36 cellular contexts compared by ENCODE assay signal in the genomic region with DNA sequence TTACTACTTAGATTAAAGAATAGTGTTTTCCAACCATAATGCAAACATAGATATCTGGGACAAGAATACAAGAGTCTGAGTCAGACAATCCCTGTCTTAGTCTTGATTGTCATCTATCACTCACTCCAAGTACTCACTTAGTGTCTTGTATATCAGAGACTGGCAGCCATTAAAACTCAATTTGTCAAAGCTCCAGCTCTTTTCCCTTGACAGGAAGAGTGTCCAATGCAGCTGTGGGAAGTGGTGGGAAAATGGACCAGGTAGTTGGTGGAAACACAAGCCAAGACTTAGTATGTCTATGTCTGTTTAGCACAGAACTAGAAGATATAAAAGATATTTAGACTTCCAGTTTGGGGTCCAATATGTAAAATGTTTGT.
"Had no signal": no experiment of that assay in that cellular context is flagged by ENCODE, and none has a peak within 500 bp of the region (broad histone marks: within the 10 kb centered on the region; RNA-seq: fewer than 3 reads in every experiment).

No MANE protein-coding gene starts in this region.

- H3K4me3 Mint-ChIP-seq: activated B cell treated with CpG ODN at 0.5 μM for 24 hours; activated CD4-positive, alpha-beta memory T cell treated with anti-CD3 and anti-CD28 coated beads, Interleukin-2, amount 10 ng/mL, durations not matched to agents 7 days and 5 days; activated CD4-positive, alpha-beta T cell treated with anti-CD3 and anti-CD28 coated beads for 36 hours; activated CD4-positive, alpha-beta T cell treated with anti-CD3 and anti-CD28 coated beads, Interleukin-2, amount 10 ng/mL, durations not matched to agents 7 days and 5 days; activated CD8-positive, alpha-beta memory T cell treated with anti-CD3 and anti-CD28 coated beads, Interleukin-2, amount 10 ng/mL, durations not matched to agents 7 days and 5 days; activated CD8-positive, alpha-beta T cell treated with anti-CD3 and anti-CD28 coated beads, Interleukin-2, amount 10 ng/mL, durations not matched to agents 7 days and 5 days; activated naive CD4-positive, alpha-beta T cell treated with anti-CD3 and anti-CD28 coated beads, Interleukin-2, amount 10 ng/mL, durations not matched to agents 7 days and 5 days; activated naive CD4-positive, alpha-beta T cell treated with anti-CD3 and anti-CD28 coated beads, Interleukin-2, amount 50 U/mL, for 24 hours; activated naive CD8-positive, alpha-beta T cell; activated naive CD8-positive, alpha-beta T cell treated with anti-CD3 and anti-CD28 coated beads, Interleukin-2, amount 10 ng/mL, durations not matched to agents 7 days and 5 days; activated naive CD8-positive, alpha-beta T cell treated with anti-CD3 and anti-CD28 coated beads, Interleukin-2, amount 50 U/mL, for 24 hours; activated T-cell treated with anti-CD3 and anti-CD28 coated beads, Interleukin-2, amount 50 U/mL, for 24 hours; central memory CD8-positive, alpha-beta T cell; T-helper 1 cell treated with Interleukin-12 subunit alpha and Interleukin-12 subunit beta and Interleukin-4 antibody, amounts not matched to agents 30 μg/mL and 1 μg/mL, for 36 hours; T-helper 2 cell treated with Interferon-gamma antibody and Interleukin-4, amounts not matched to agents 5 μg/mL and 100 μg/mL, for 36 hours had no signal

- H3K4me3 ChIP-seq: ascending aorta, cardiac muscle cell had no signal

- H3K4me1 ChIP-seq: ascending aorta had no signal

- H3K9me3 Mint-ChIP-seq: activated B cell treated with CpG ODN at 0.5 μM for 24 hours; activated CD4-positive, alpha-beta memory T cell treated with anti-CD3 and anti-CD28 coated beads, Interleukin-2, amount 10 ng/mL, durations not matched to agents 7 days and 5 days; activated CD4-positive, alpha-beta T cell treated with anti-CD3 and anti-CD28 coated beads, Interleukin-2, amount 10 ng/mL, durations not matched to agents 7 days and 5 days; activated naive CD4-positive, alpha-beta T cell treated with anti-CD3 and anti-CD28 coated beads, Interleukin-2, amount 10 ng/mL, durations not matched to agents 7 days and 5 days; activated naive CD8-positive, alpha-beta T cell treated with anti-CD3 and anti-CD28 coated beads, Interleukin-2, amount 50 U/mL, for 24 hours; activated T-helper 2 cell treated with anti-CD3 and anti-CD28 coated beads, Interferon-gamma antibody, Interleukin-2, Interleukin-4, amounts not matched to agents 10 μg/mL and 5 μg/mL and 100 μg/mL, durations not matched to agents 14 hours and 24 hours and 36 hours had no signal

- H3K27ac ChIP-seq: ascending aorta, cardiac muscle cell, VCaP had no signal

- H3K27me3 ChIP-seq: ascending aorta, cardiac muscle cell had no signal

- H3K36me3 ChIP-seq: ascending aorta, cardiac muscle cell had no signal

- H3K27me3 Mint-ChIP-seq: activated B cell treated with CpG ODN at 0.5 μM for 24 hours; activated CD4-positive, alpha-beta memory T cell treated with anti-CD3 and anti-CD28 coated beads, Interleukin-2, amount 10 ng/mL, durations not matched to agents 7 days and 5 days; activated CD4-positive, alpha-beta T cell treated with anti-CD3 and anti-CD28 coated beads for 36 hours; activated CD4-positive, alpha-beta T cell treated with anti-CD3 and anti-CD28 coated beads, Interleukin-2, amount 10 ng/mL, durations not matched to agents 7 days and 5 days; activated CD8-positive, alpha-beta memory T cell treated with anti-CD3 and anti-CD28 coated beads, Interleukin-2, amount 10 ng/mL, durations not matched to agents 7 days and 5 days; activated naive CD4-positive, alpha-beta T cell treated with anti-CD3 and anti-CD28 coated beads, Interleukin-2, amount 10 ng/mL, durations not matched to agents 7 days and 5 days; activated naive CD4-positive, alpha-beta T cell treated with anti-CD3 and anti-CD28 coated beads, Interleukin-2, amount 50 U/mL, for 24 hours; activated naive CD8-positive, alpha-beta T cell; activated T-cell treated with anti-CD3 and anti-CD28 coated beads, Interleukin-2, amount 50 U/mL, for 24 hours; brain; central memory CD8-positive, alpha-beta T cell had no signal

- H3K36me3 Mint-ChIP-seq: activated CD8-positive, alpha-beta memory T cell treated with anti-CD3 and anti-CD28 coated beads, Interleukin-2, amount 10 ng/mL, durations not matched to agents 7 days and 5 days; activated naive CD4-positive, alpha-beta T cell treated with anti-CD3 and anti-CD28 coated beads, Interleukin-2, amount 10 ng/mL, durations not matched to agents 7 days and 5 days; activated naive CD4-positive, alpha-beta T cell treated with anti-CD3 and anti-CD28 coated beads, Interleukin-2, amount 50 U/mL, for 24 hours; activated naive CD8-positive, alpha-beta T cell; activated naive CD8-positive, alpha-beta T cell treated with anti-CD3 and anti-CD28 coated beads, Interleukin-2, amount 10 ng/mL, durations not matched to agents 7 days and 5 days; brain had no signal

- H3K4me1 Mint-ChIP-seq: activated B cell treated with CpG ODN at 0.5 μM for 24 hours; activated CD4-positive, alpha-beta memory T cell treated with anti-CD3 and anti-CD28 coated beads, Interleukin-2, amount 10 ng/mL, durations not matched to agents 7 days and 5 days; activated CD4-positive, alpha-beta T cell treated with anti-CD3 and anti-CD28 coated beads for 36 hours; activated CD4-positive, alpha-beta T cell treated with anti-CD3 and anti-CD28 coated beads, Interleukin-2, amount 10 ng/mL, durations not matched to agents 7 days and 5 days; activated CD8-positive, alpha-beta memory T cell treated with anti-CD3 and anti-CD28 coated beads, Interleukin-2, amount 10 ng/mL, durations not matched to agents 7 days and 5 days; activated naive CD4-positive, alpha-beta T cell treated with anti-CD3 and anti-CD28 coated beads, Interleukin-2, amount 10 ng/mL, durations not matched to agents 7 days and 5 days; activated naive CD4-positive, alpha-beta T cell treated with anti-CD3 and anti-CD28 coated beads, Interleukin-2, amount 50 U/mL, for 24 hours; activated naive CD8-positive, alpha-beta T cell treated with anti-CD3 and anti-CD28 coated beads, Interleukin-2, amount 10 ng/mL, durations not matched to agents 7 days and 5 days; activated naive CD8-positive, alpha-beta T cell treated with anti-CD3 and anti-CD28 coated beads, Interleukin-2, amount 50 U/mL, for 24 hours; central memory CD8-positive, alpha-beta T cell had no signal

- H3K9me3 ChIP-seq: ascending aorta had no signal

- DNase-seq: activated B cell treated with CpG ODN at 0.5 μM for 24 hours; activated CD4-positive, alpha-beta memory T cell treated with anti-CD3 and anti-CD28 coated beads, Interleukin-2, amount 10 ng/mL, durations not matched to agents 7 days and 5 days; activated CD4-positive, alpha-beta T cell treated with anti-CD3 and anti-CD28 coated beads for 36 hours; activated CD4-positive, alpha-beta T cell treated with anti-CD3 and anti-CD28 coated beads for 48 hours; activated CD4-positive, alpha-beta T cell treated with anti-CD3 and anti-CD28 coated beads, Interleukin-2, amount 10 ng/mL, durations not matched to agents 7 days and 5 days; activated CD4-positive, alpha-beta T cell treated with anti-CD3 and anti-CD28 coated beads, Interleukin-2, amount 50 U/mL, for 48 hours; activated CD4-positive, CD25-positive, alpha-beta regulatory T cell treated with anti-CD3 and anti-CD28 coated beads, Interleukin-2, amount 50 U/mL, for 72 hours; activated CD8-positive, alpha-beta memory T cell treated with anti-CD3 and anti-CD28 coated beads for 24 hours; activated CD8-positive, alpha-beta memory T cell treated with anti-CD3 and anti-CD28 coated beads, Interleukin-2, amount 10 ng/mL, durations not matched to agents 7 days and 5 days; activated CD8-positive, alpha-beta memory T cell treated with anti-CD3 and anti-CD28 coated beads, Interleukin-2, amount 50 U/mL, for 48 hours; activated CD8-positive, alpha-beta T cell treated with anti-CD3 and anti-CD28 coated beads, Interleukin-2, amount 10 ng/mL, durations not matched to agents 7 days and 5 days; activated effector memory CD4-positive, alpha-beta T cell treated with Interleukin-2 at 50 U/mL for 16 hours; activated gamma-delta T cell; activated naive CD4-positive, alpha-beta T cell treated with anti-CD3 and anti-CD28 coated beads, Interleukin-2, amount 10 ng/mL, durations not matched to agents 7 days and 5 days; activated naive CD4-positive, alpha-beta T cell treated with Interleukin-2 at 50 U/mL for 16 hours; activated naive CD8-positive, alpha-beta T cell treated with anti-CD3 and anti-CD28 coated beads, Interleukin-2, amount 10 ng/mL, durations not matched to agents 7 days and 5 days; activated naive CD8-positive, alpha-beta T cell treated with anti-CD3 and anti-CD28 coated beads, Interleukin-2, amount 50 U/mL, for 24 hours; activated T-cell treated with anti-CD3 and anti-CD28 coated beads, Interleukin-2, amount 50 U/mL, for 24 hours; activated T-cell treated with anti-CD3 and anti-CD28 coated beads, Interleukin-2, amount 50 U/mL, for 48 hours; amygdala; anterior cingulate cortex; caudate nucleus; cerebellar nuclear complex; T-helper 1 cell; T-helper 2 cell; T-helper 9 cell had no signal

- H3K27ac Mint-ChIP-seq: activated B cell treated with CpG ODN at 0.5 μM for 24 hours; activated CD4-positive, alpha-beta memory T cell treated with anti-CD3 and anti-CD28 coated beads, Interleukin-2, amount 10 ng/mL, durations not matched to agents 7 days and 5 days; activated CD4-positive, alpha-beta T cell treated with anti-CD3 and anti-CD28 coated beads for 36 hours; activated CD4-positive, alpha-beta T cell treated with anti-CD3 and anti-CD28 coated beads, Interleukin-2, amount 10 ng/mL, durations not matched to agents 7 days and 5 days; activated CD8-positive, alpha-beta memory T cell treated with anti-CD3 and anti-CD28 coated beads, Interleukin-2, amount 10 ng/mL, durations not matched to agents 7 days and 5 days; activated CD8-positive, alpha-beta T cell treated with anti-CD3 and anti-CD28 coated beads, Interleukin-2, amount 10 ng/mL, durations not matched to agents 7 days and 5 days; activated naive CD4-positive, alpha-beta T cell treated with anti-CD3 and anti-CD28 coated beads, Interleukin-2, amount 10 ng/mL, durations not matched to agents 7 days and 5 days; activated naive CD4-positive, alpha-beta T cell treated with anti-CD3 and anti-CD28 coated beads, Interleukin-2, amount 50 U/mL, for 24 hours; activated naive CD8-positive, alpha-beta T cell; activated naive CD8-positive, alpha-beta T cell treated with anti-CD3 and anti-CD28 coated beads, Interleukin-2, amount 10 ng/mL, durations not matched to agents 7 days and 5 days; activated naive CD8-positive, alpha-beta T cell treated with anti-CD3 and anti-CD28 coated beads, Interleukin-2, amount 50 U/mL, for 24 hours; activated T-cell treated with anti-CD3 and anti-CD28 coated beads, Interleukin-2, amount 50 U/mL, for 24 hours; activated T-helper 2 cell treated with anti-CD3 and anti-CD28 coated beads, Interferon-gamma antibody, Interleukin-2, Interleukin-4, amounts not matched to agents 10 μg/mL and 5 μg/mL and 100 μg/mL, durations not matched to agents 14 hours and 24 hours and 36 hours; T-helper 1 cell treated with Interleukin-12 subunit alpha and Interleukin-12 subunit beta and Interleukin-4 antibody, amounts not matched to agents 30 μg/mL and 1 μg/mL, for 36 hours; T-helper 2 cell treated with Interferon-gamma antibody and Interleukin-4, amounts not matched to agents 5 μg/mL and 100 μg/mL, for 36 hours had no signal
